Comparison of ENCODE assay signal across 8 cellular contexts in genomic region chr1:167803358-167804217, GRCh38.
DNase-seq lines count a peak whose midpoint lies in the region; ATAC-seq and TF ChIP-seq lines count a peak whose summit lies in the region.

No MANE protein-coding gene starts in this region.

- DNase-seq in NCI-H446 treated with DMSO at 0.1 percent for 48 hours (lab: John Stamatoyannopoulos, UW) (peak; percentile 83), kidney glomerular epithelial cell (lab: John Stamatoyannopoulos, UW) (peak; percentile 88)
- DNase-seq in activated CD4-positive, CD25-positive, alpha-beta regulatory T cell treated with anti-CD3 and anti-CD28 coated beads, Interleukin-2, amount 50 U/mL, for 16 hours (ENCODE audit: low read depth, low spot score), result peak; percentile 72
- DNase-seq in central memory CD4-positive, alpha-beta T cell, result peak; percentile 69
- peak; percentile 90 to 92 for DNase-seq in stimulated activated CD4-positive, alpha-beta T cell treated with anti-CD3 and anti-CD28 coated beads, Interleukin-2, amount 100 ng/mL, for 48 hours

- TF ChIP-seq CTCF in C4-2B (conservative IDR thresholded peaks at IDR 0.05), result peak; percentile 99

- ATAC-seq in GM19351 (IDR thresholded peaks at IDR 0.05; ENCODE audit: unreplicated experiment) (peak; percentile 95), HG03442 (IDR thresholded peaks at IDR 0.05; ENCODE audit: unreplicated experiment) (peak; percentile 83)

- H3K27ac ChIP-seq in C4-2B, result peak overlapping the region; percentile 53

Comparison
In these comparisons a context has a peak if more than half of its experiments do, and no peak if none do; other contexts are left out.
1. Peak in every context shown above with its lines: DNase-seq, ATAC-seq and H3K27ac ChIP-seq.